2 cellular contexts compared by ENCODE assay signal in the genomic region with DNA sequence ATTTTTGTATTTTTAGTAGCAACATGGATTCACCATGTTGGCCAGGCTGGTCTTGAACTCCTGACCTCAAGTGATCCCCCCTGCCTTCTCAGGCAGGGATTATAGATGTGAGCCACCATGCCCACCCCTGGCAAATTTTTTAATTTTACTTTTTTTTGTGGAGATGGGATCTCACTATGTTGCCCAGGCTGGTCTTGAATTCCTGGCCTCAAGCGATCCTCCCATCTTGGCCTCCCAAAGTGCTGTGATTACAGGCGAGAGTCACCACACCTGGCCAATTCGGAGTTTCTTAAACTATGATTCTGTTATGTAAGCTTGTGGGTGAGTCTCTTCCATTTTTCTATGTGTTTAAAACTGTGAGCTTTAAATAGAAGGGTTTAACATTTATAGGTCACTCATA.
TF ChIP-seq lines count a peak whose summit lies in the region.

No MANE protein-coding gene starts in this region.

TF ChIP-seq in HepG2, 621 proteins besides CTCF, POLR2A, EP300 and RAD21:
- 0 out of 2 replicates have a peak, but pooled peaks have one; percentile 32 for TF ChIP-seq ZNF121 (CRISPR knock-in tag; IDR thresholded peaks at IDR 0.05)
- TF ChIP-seq ZFP82 (CRISPR knock-in tag; IDR thresholded peaks at IDR 0.05; ENCODE audit: borderline replicate concordance) = no peak
- TF ChIP-seq ZNF589 (CRISPR knock-in tag; conservative IDR thresholded peaks at IDR 0.05) = no peak

TF ChIP-seq in K562, 482 proteins besides CTCF, POLR2A, EP300 and RAD21:
- TF ChIP-seq ZNF121 (CRISPR knock-in tag; conservative IDR thresholded peaks at IDR 0.05) (peak; percentile 75), ZBTB1 (CRISPR knock-in tag; IDR thresholded peaks at IDR 0.05; ENCODE audit: borderline replicate concordance, low read depth) (no peak)
